In genomic region chr1:199064971-199065370, GRCh38 we compare ENCODE assay signal across 27 cellular contexts.
DNase-seq lines count a peak whose midpoint lies in the region; FAIRE-seq and TF ChIP-seq lines count a peak whose summit lies in the region.
"Had no signal": no experiment of that assay in that cellular context is flagged by ENCODE, and none has a peak within 500 bp of the region (broad histone marks: within the 10 kb centered on the region; RNA-seq: fewer than 3 reads in every experiment).

No MANE protein-coding gene starts in this region.

- peak overlapping the region; percentile 58 for H2AFZ ChIP-seq in keratinocyte (ENCODE audit: control insufficient read depth, low read length)

- DNase-seq in DMS53 (lab: John Stamatoyannopoulos, UW): peak; percentile 32
- peak; percentile 7 for DNase-seq in HK-2 (ENCODE audit: unreplicated experiment)
- DNase-seq in OCI-M1 (lab: John Stamatoyannopoulos, UW): peak; percentile 52
- DNase-seq in keratinocyte (ENCODE audit: low read depth, low spot score): no peak
- no peak for DNase-seq in RKO (ENCODE audit: low spot score)
- DNase-seq in NOMO-1 (lab: John Stamatoyannopoulos, UW; ENCODE audit: unreplicated experiment in 2 of 2): no peak
- no peak for DNase-seq in islet precursor cell
- no peak for DNase-seq in medulla oblongata (ENCODE audit: extremely low spot score)
- DNase-seq: activated CD4-positive, alpha-beta T cell treated with anti-CD3 and anti-CD28 coated beads, Interleukin-2, amount 10 ng/mL, durations not matched to agents 7 days and 5 days; activated gamma-delta T cell treated with Interleukin-2 at 50 U/mL for 16 hours; activated T-cell treated with anti-CD3 and anti-CD28 coated beads, Interleukin-2, amount 50 U/mL, for 24 hours; brain microvascular endothelial cell; effector memory CD8-positive, alpha-beta T cell; esophagus squamous epithelium; foreskin melanocyte; GOT3; hippocampal formation; immature natural killer cell; left ventricle myocardium superior; midbrain; naive thymus-derived CD4-positive, alpha-beta T cell; NCI-H1417 treated with DMSO at 0.1 percent for 48 hours; NCI-H2081 treated with DMSO at 0.1 percent for 48 hours; nucleus accumbens; stimulated activated CD4-positive, alpha-beta T cell treated with anti-CD3 and anti-CD28 coated beads, Interleukin-15, amount 100 ng/mL, for 24 hours; stimulated activated naive B cell treated with anti-CD40 and anti-IgM and Interleukin-4, amounts not matched to agents 10 μg/mL and 1 μg/mL and 100 μg/mL, for 72 hours; upper lobe of right lung had no signal

- H4K20me1 ChIP-seq in keratinocyte (ENCODE audit: control insufficient read depth, extremely low read depth, insufficient read depth, low read length): no peaks in the 10 kb centered on the region

- no peak for TF ChIP-seq CTCF in keratinocyte (optimal IDR thresholded peaks at IDR 0.05 in 1 of 3, IDR thresholded peaks at IDR 0.05 in 1 of 3, conservative IDR thresholded peaks at IDR 0.05 in 1 of 3; ENCODE audit: extremely low read depth in 1 of 3, insufficient read depth in 2 of 3, low read length in 3 of 3)

- H3K9me1 ChIP-seq in keratinocyte (ENCODE audit: control insufficient read depth, extremely low read depth, insufficient read depth, low read length): no peaks in the 10 kb centered on the region

- no peaks in the 10 kb centered on the region for H3K4me1 ChIP-seq in keratinocyte (ENCODE audit: control insufficient read depth, extremely low read depth, insufficient read depth, low read length)
- H3K4me1 ChIP-seq: esophagus squamous epithelium, upper lobe of right lung had no signal

- no peaks in the 10 kb centered on the region for H3K9me3 ChIP-seq in keratinocyte (ENCODE audit: control insufficient read depth, low read depth, low read length)
- H3K9me3 ChIP-seq: esophagus squamous epithelium, upper lobe of right lung had no signal

- H3K9ac ChIP-seq in keratinocyte (ENCODE audit: control insufficient read depth, extremely low read depth, insufficient read depth, low read length): no peak overlapping the region

- H3K79me2 ChIP-seq in keratinocyte (ENCODE audit: control insufficient read depth, insufficient read depth, low read length): no peaks in the 10 kb centered on the region

- no peak for FAIRE-seq in keratinocyte (lab: Jason Lieb, UNC)

- dilution Hi-C loops in keratinocyte (cut with MboI; ENCODE audit: extremely low pct_ligation_motif_present, low sequenced_read_pairs): no loop called here

- H3K4me2 ChIP-seq in keratinocyte (ENCODE audit: control insufficient read depth, extremely low read depth, insufficient read depth, low read depth, low read length): no peak overlapping the region

- no peaks in the 10 kb centered on the region for H3K27me3 ChIP-seq in keratinocyte (ENCODE audit: control insufficient read depth, extremely low read depth, insufficient read depth, low read length)
- H3K27me3 ChIP-seq: brain microvascular endothelial cell, esophagus squamous epithelium, upper lobe of right lung had no signal

- H3K4me3 ChIP-seq in keratinocyte (ENCODE audit: control insufficient read depth in 2 of 3, extremely low read depth in 1 of 3, insufficient read depth in 2 of 3, low read depth in 1 of 3, low read length in 3 of 3): no peak overlapping the region
- H3K4me3 ChIP-seq: esophagus squamous epithelium, upper lobe of right lung had no signal

- no peaks in the 10 kb centered on the region for H3K36me3 ChIP-seq in keratinocyte (ENCODE audit: control insufficient read depth in 2 of 2, extremely low read depth in 1 of 2, insufficient read depth in 2 of 2, low read length in 2 of 2)
- H3K36me3 ChIP-seq: brain microvascular endothelial cell, esophagus squamous epithelium, upper lobe of right lung had no signal

- H3K27ac ChIP-seq in keratinocyte (ENCODE audit: control insufficient read depth, insufficient read depth, low read length): no peak overlapping the region
- H3K27ac ChIP-seq: brain microvascular endothelial cell, esophagus squamous epithelium, upper lobe of right lung had no signal

Comparison
In these comparisons a context has a peak if more than half of its experiments do, and no peak if none do; other contexts are left out.
1. DNase-seq: peak in DMS53 (single experiment), HK-2 (single experiment) and OCI-M1 (single experiment); none in keratinocyte (single experiment), RKO (single experiment), NOMO-1 (0 of 2), islet precursor cell (single experiment) and medulla oblongata (single experiment).